ENCODE assay signal across 33 cellular contexts in the genomic region with DNA sequence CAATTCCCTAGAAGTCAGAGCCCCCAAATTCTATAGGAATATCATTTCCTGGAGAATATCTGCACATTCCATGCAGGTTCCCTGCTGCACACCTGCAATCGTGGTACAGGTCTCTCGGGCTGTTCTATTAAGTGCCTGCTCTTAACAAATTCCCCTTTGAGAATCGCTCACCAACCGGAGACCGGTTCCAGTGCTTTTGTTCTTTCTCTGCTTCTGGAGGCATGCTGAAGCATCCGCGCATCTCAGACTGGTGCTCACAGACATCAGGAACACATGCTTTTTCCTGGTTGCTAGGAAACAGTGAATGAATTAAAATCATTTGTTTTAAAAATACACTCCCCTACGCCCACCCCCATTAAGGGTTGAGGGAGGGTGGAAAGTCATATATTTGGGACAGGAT. TPM values are rescaled to one million over a fixed set of nuclear protein-coding genes. Genes with fewer than 3 reads are reported as not detected.
DNase-seq lines count a peak whose midpoint lies in the region; ATAC-seq, FAIRE-seq and TF ChIP-seq lines count a peak whose summit lies in the region.
"Had no signal": no experiment of that assay in that cellular context is flagged by ENCODE, and none has a peak within 500 bp of the region (broad histone marks: within the 10 kb centered on the region; RNA-seq: fewer than 3 reads in every experiment).

A gene (minus strand): TSS at position 249 of the 400 bp plus-strand sequence. CDS start 3,044 bp downstream, outside the sequence.

- H3K27me3 ChIP-seq in neural progenitor cell = no peaks in the 10 kb centered on the region
- H3K27me3 ChIP-seq: BLaER1 treated with 17β-estradiol and CSF1 and Interleukin-3, amounts not matched to agents 10 nM and 100 nM; ovary; suprapubic skin; uterus had no signal

- no peaks in the 10 kb centered on the region for H3K36me3 Mint-ChIP-seq in neural progenitor cell
- H3K36me3 Mint-ChIP-seq: stimulated activated memory B cell treated with anti-CD40 and anti-IgM and Interleukin-4, amounts not matched to agents 10 μg/mL and 1 μg/mL and 100 μg/mL, for 72 hours; T-cell had no signal

- DNase-seq in DMS79 treated with DMSO at 0.1 percent for 48 hours (lab: John Stamatoyannopoulos, UW) (peak; percentile 29), NCI-H2227 (lab: John Stamatoyannopoulos, UW; ENCODE audit: unreplicated experiment) (peak; percentile 72), frontal cortex (ENCODE audit: low spot score in 2 of 2) (no peak), neural progenitor cell (ENCODE audit: low spot score) (peak; percentile 65), inferior parietal cortex (ENCODE audit: extremely low spot score) (no peak), glomerular visceral epithelial cell (ENCODE audit: extremely low spot score) (no peak)
- DNase-seq: activated CD4-positive, CD25-positive, alpha-beta regulatory T cell treated with anti-CD3 and anti-CD28 coated beads, Interleukin-2, amount 50 U/mL, for 72 hours; activated gamma-delta T cell; activated naive CD8-positive, alpha-beta T cell treated with anti-CD3 and anti-CD28 coated beads, Interleukin-2, amount 50 U/mL, for 24 hours; COR-L47; foreskin melanocyte; mammary epithelial cell; NCI-H1092; NCI-H2081; NCI-H524 treated with DMSO at 0.1 percent for 48 hours; ovary; right cardiac atrium; stimulated activated CD4-positive, alpha-beta T cell treated with anti-CD3 and anti-CD28 coated beads, Interleukin-4, amount 100 ng/mL, for 1 hour; T-cell; uterus had no signal

- H3F3A ChIP-seq in neural progenitor cell (ENCODE audit: low read depth) = peaks cover 29% of the 10 kb centered on the region

- H3K4me2 ChIP-seq in neural progenitor cell = peak within 1 kb of the TSS; percentile 70
- H3K4me2 ChIP-seq: BLaER1 treated with 17β-estradiol and CSF1 and Interleukin-3, amounts not matched to agents 10 nM and 100 nM had no signal

- no peaks in the 10 kb centered on the region for H3K9me3 ChIP-seq in neural progenitor cell (ENCODE audit: low read depth)
- H3K9me3 ChIP-seq: BLaER1 treated with 17β-estradiol and CSF1 and Interleukin-3, amounts not matched to agents 10 nM and 100 nM; esophagus muscularis mucosa; HAP-1; ovary; suprapubic skin; uterus had no signal

- H4K20me1 ChIP-seq in neural progenitor cell (ENCODE audit: low read depth) = no peaks in the 10 kb centered on the region
- H4K20me1 ChIP-seq: BLaER1 treated with 17β-estradiol and CSF1 and Interleukin-3, amounts not matched to agents 10 nM and 100 nM had no signal

- no peaks in the 10 kb centered on the region for H3K36me3 ChIP-seq in neural progenitor cell
- H3K36me3 ChIP-seq: BLaER1 treated with 17β-estradiol and CSF1 and Interleukin-3, amounts not matched to agents 10 nM and 100 nM; esophagus muscularis mucosa; HAP-1; ovary; suprapubic skin; uterus had no signal

- no peak for FAIRE-seq in frontal cortex (lab: Jason Lieb, UNC)
- FAIRE-seq: colon, GM12878, HepG2, RCC 7860 had no signal

- H3K79me2 ChIP-seq in neural progenitor cell (ENCODE audit: low read depth) = no peaks in the 10 kb centered on the region

- H3K9ac ChIP-seq in neural progenitor cell = no peak within 1 kb of the TSS
- H3K9ac ChIP-seq: BLaER1 treated with 17β-estradiol and CSF1 and Interleukin-3, amounts not matched to agents 10 nM and 100 nM had no signal

- H3K4me1 Mint-ChIP-seq in neural progenitor cell = peaks cover 59% of the 10 kb centered on the region
- H3K4me1 Mint-ChIP-seq: activated naive CD8-positive, alpha-beta T cell treated with anti-CD3 and anti-CD28 coated beads, Interleukin-2, amount 50 U/mL, for 24 hours; stimulated activated memory B cell treated with anti-CD40 and anti-IgM and Interleukin-4, amounts not matched to agents 10 μg/mL and 1 μg/mL and 100 μg/mL, for 72 hours had no signal

- H3K27ac Mint-ChIP-seq in neural progenitor cell = peak within 1 kb of the TSS; percentile 75
- H3K27ac Mint-ChIP-seq: activated naive CD8-positive, alpha-beta T cell treated with anti-CD3 and anti-CD28 coated beads, Interleukin-2, amount 50 U/mL, for 24 hours; stimulated activated memory B cell treated with anti-CD40 and anti-IgM and Interleukin-4, amounts not matched to agents 10 μg/mL and 1 μg/mL and 100 μg/mL, for 72 hours; T-cell had no signal

- TF ChIP-seq CTCF in neural progenitor cell (IDR thresholded peaks at IDR 0.05) = no peak

- H3K27ac ChIP-seq in neural progenitor cell = peak within 1 kb of the TSS; percentile 71
- H3K27ac ChIP-seq: BLaER1 treated with 17β-estradiol and CSF1 and Interleukin-3, amounts not matched to agents 10 nM and 100 nM; esophagus muscularis mucosa; ovary; suprapubic skin; uterus had no signal

- ATAC-seq in HG02884 (IDR thresholded peaks at IDR 0.05; ENCODE audit: unreplicated experiment) (no peak), GM18861 (IDR thresholded peaks at IDR 0.05; ENCODE audit: unreplicated experiment) (no peak)
- ATAC-seq: activated naive CD8-positive, alpha-beta T cell treated with anti-CD3 and anti-CD28 coated beads, Interleukin-2, amount 50 U/mL, for 24 hours; GM12878; HepG2; right cardiac atrium; stimulated activated memory B cell treated with anti-CD40 and anti-IgM and Interleukin-4, amounts not matched to agents 10 μg/mL and 1 μg/mL and 100 μg/mL, for 72 hours; T-cell had no signal

- H3K4me3 ChIP-seq in neural progenitor cell = peak within 1 kb of the TSS; percentile 18
- H3K4me3 ChIP-seq: BLaER1 treated with 17β-estradiol and CSF1 and Interleukin-3, amounts not matched to agents 10 nM and 100 nM; esophagus muscularis mucosa; GM12878; HAP-1; ovary; suprapubic skin; uterus had no signal

- H3K4me1 ChIP-seq in neural progenitor cell = peaks cover 50% of the 10 kb centered on the region
- H3K4me1 ChIP-seq: esophagus muscularis mucosa, HAP-1, suprapubic skin, uterus had no signal

- peak within 1 kb of the TSS; percentile 89 for H2AFZ ChIP-seq in neural progenitor cell (replicated peaks)

- peak within 1 kb of the TSS; percentile 83 for H3K4me3 Mint-ChIP-seq in neural progenitor cell
- H3K4me3 Mint-ChIP-seq: activated naive CD8-positive, alpha-beta T cell treated with anti-CD3 and anti-CD28 coated beads, Interleukin-2, amount 50 U/mL, for 24 hours; stimulated activated memory B cell treated with anti-CD40 and anti-IgM and Interleukin-4, amounts not matched to agents 10 μg/mL and 1 μg/mL and 100 μg/mL, for 72 hours; T-cell had no signal

- H3K27me3 Mint-ChIP-seq in neural progenitor cell (ENCODE audit: insufficient read depth, low read depth) = peaks cover 5% of the 10 kb centered on the region
- H3K27me3 Mint-ChIP-seq: activated naive CD8-positive, alpha-beta T cell treated with anti-CD3 and anti-CD28 coated beads, Interleukin-2, amount 50 U/mL, for 24 hours had no signal

- H3K9me3 Mint-ChIP-seq in neural progenitor cell = no peaks in the 10 kb centered on the region
- H3K9me3 Mint-ChIP-seq: activated naive CD8-positive, alpha-beta T cell treated with anti-CD3 and anti-CD28 coated beads, Interleukin-2, amount 50 U/mL, for 24 hours; stimulated activated memory B cell treated with anti-CD40 and anti-IgM and Interleukin-4, amounts not matched to agents 10 μg/mL and 1 μg/mL and 100 μg/mL, for 72 hours; T-cell had no signal

RNA-seq across cellular contexts. Expression of the gene that starts here (rescaled TPM):
- total RNA-seq in frontal cortex = 38.3 TPM
- total RNA-seq in neural progenitor cell (ENCODE audit: low replicate concordance) = 0.81 TPM in 1 of 2 replicates, not detected in the other
- total RNA-seq: esophagus muscularis mucosa, GM12878, HepG2, kidney epithelial cell, LHCN-M2, mammary epithelial cell, ovary, right cardiac atrium, suprapubic skin, T-cell, uterus had no signal

Comparison
In these comparisons a context has a peak if more than half of its experiments do, and no peak if none do; other contexts are left out.
1. RNA of the gene that starts here (total RNA-seq): 38.3 TPM in frontal cortex (single experiment); 0.81 TPM in neural progenitor cell; every median in the first group is over 10 times any median in the second.
2. Peak in DNase-seq, H3K4me3 ChIP-seq, H3K27ac ChIP-seq and H3K4me2 ChIP-seq in neural progenitor cell; RNA of the gene not detected or under 1 TPM.
3. DNase-seq: peak in DMS79 treated with DMSO at 0.1 percent for 48 hours (single experiment) and NCI-H2227 (single experiment); none in frontal cortex (0 of 2), inferior parietal cortex (single experiment) and glomerular visceral epithelial cell (single experiment).